18 cellular contexts compared by ENCODE assay signal in genomic region chr12:43861847-43862150, GRCh38. TPM values are rescaled to one million over a fixed set of nuclear protein-coding genes. Genes with fewer than 3 reads are reported as not detected.
DNase-seq lines count a peak whose midpoint lies in the region; ATAC-seq and TF ChIP-seq lines count a peak whose summit lies in the region.
"Had no signal": no experiment of that assay in that cellular context is flagged by ENCODE, and none has a peak within 500 bp of the region (broad histone marks: within the 10 kb centered on the region; RNA-seq: fewer than 3 reads in every experiment).

No MANE protein-coding gene starts in this region.

- H2AFZ ChIP-seq in parathyroid adenoma = peak overlapping the region; percentile 44

- no peaks in the 10 kb centered on the region for H3K27me3 ChIP-seq in parathyroid adenoma (ENCODE audit: control insufficient read depth, insufficient read depth, low read length)

- H3K4me1 ChIP-seq in parathyroid adenoma = no peaks in the 10 kb centered on the region

- DNase-seq in HFFc6 (no peak), SK-N-DZ (ENCODE audit: low spot score) (peak; percentile 65), glomerular visceral epithelial cell (ENCODE audit: extremely low spot score) (peak; percentile 5), NCI-H446 (lab: John Stamatoyannopoulos, UW) (no peak), hypothalamus (lab: John Stamatoyannopoulos, UW) (no peak), epidermal melanocyte (ENCODE audit: insufficient read length, low spot score) (no peak)
- DNase-seq: ACHN; AML-193; DMS79 treated with DMSO at 0.1 percent for 48 hours; Kasumi-1; MM.1S; NCI-H1105; NCI-H2081 treated with DMSO at 0.1 percent for 48 hours; NK-92 treated with Interleukin-12 subunit alpha and Interleukin-12 subunit beta, amount 100 ng/mL, for 24 hours; SHP77 treated with DMSO at 0.1 percent for 48 hours had no signal

- no peak overlapping the region for H3K9ac ChIP-seq in parathyroid adenoma

- no peak for ATAC-seq in HG03139 (IDR thresholded peaks at IDR 0.05; ENCODE audit: unreplicated experiment)

- no peaks in the 10 kb centered on the region for H3K9me3 Mint-ChIP-seq in HFFc6

- TF ChIP-seq CTCF in HFFc6 (IDR thresholded peaks at IDR 0.05) (no peak), parathyroid adenoma (IDR thresholded peaks at IDR 0.05) (no peak)

- H3K4me1 Mint-ChIP-seq in HFFc6 (ENCODE audit: low read depth) = peaks cover 12% of the 10 kb centered on the region

- H3K27me3 Mint-ChIP-seq in HFFc6 (ENCODE audit: insufficient read depth) = no peaks in the 10 kb centered on the region; the same call in 1 of the 2 replicates

- no peaks in the 10 kb centered on the region for H3K36me3 Mint-ChIP-seq in HFFc6 (ENCODE audit: low read depth)

- no peak overlapping the region for H3K4me3 ChIP-seq in parathyroid adenoma (ENCODE audit: low read depth, low read length)

- no peaks in the 10 kb centered on the region for H3K9me3 ChIP-seq in parathyroid adenoma (ENCODE audit: control insufficient read depth, low read length)

- no peak overlapping the region for H3K4me2 ChIP-seq in parathyroid adenoma (ENCODE audit: low read length)

- peak overlapping the region; percentile 25; the same call in 1 of the 2 replicates for H3K27ac Mint-ChIP-seq in HFFc6

- no peaks in the 10 kb centered on the region for H3K79me2 ChIP-seq in parathyroid adenoma

- no peaks in the 10 kb centered on the region for H3K36me3 ChIP-seq in parathyroid adenoma (ENCODE audit: control insufficient read depth, insufficient read depth, low read length)

- no peak overlapping the region for H3K4me3 Mint-ChIP-seq in HFFc6

- no peak overlapping the region for H3K27ac ChIP-seq in parathyroid adenoma
- H3K27ac ChIP-seq: C4-2B had no signal

RNA-seq across cellular contexts. Expression of gene TMEM117, which starts 25.9 kb away (rescaled TPM):
- total RNA-seq in HFFc6 (2021; fragmentation: NEBNext Ultra II Directional; extraction: Animal tissue kit (Norgen Biotek cat#: 25700)) = 1 to 10 TPM; 5.5 to 8.8 (median 7.0) TPM
- 12.0 and 14.6 TPM in 2 replicates for polyA plus RNA-seq in SK-N-DZ (2014; cell fraction: cytosol; rRNA removed)
- 8.9 and 14.2 TPM in 2 replicates for polyA plus RNA-seq in SK-N-DZ (2014; cell fraction: nucleus; rRNA removed)

RNA-seq across cellular contexts. Expression of gene TWF1, which starts 55.7 kb away (rescaled TPM):
- 100 to 1,000 TPM; 146 to 165 (median 153) TPM for total RNA-seq in HFFc6 (2021; fragmentation: NEBNext Ultra II Directional; extraction: Animal tissue kit (Norgen Biotek cat#: 25700))
- polyA plus RNA-seq in SK-N-DZ (2014; cell fraction: cytosol; rRNA removed) = 52.2 and 68.7 TPM in 2 replicates
- polyA plus RNA-seq in SK-N-DZ (2014; cell fraction: nucleus; rRNA removed) = 37.7 and 42.4 TPM in 2 replicates

Comparison
In these comparisons a context has a peak if more than half of its experiments do, and no peak if none do; other contexts are left out.
1. DNase-seq: peak in SK-N-DZ (single experiment) and glomerular visceral epithelial cell (single experiment); none in HFFc6 (single experiment), NCI-H446 (0 of 2), hypothalamus (0 of 51) and epidermal melanocyte (single experiment).